10 cellular contexts compared by ENCODE assay signal in genomic region chr17:56699186-56699895, GRCh38.
DNase-seq lines count a peak whose midpoint lies in the region; ATAC-seq and TF ChIP-seq lines count a peak whose summit lies in the region.
"Had no signal": no experiment of that assay in that cellular context is flagged by ENCODE, and none has a peak within 500 bp of the region (broad histone marks: within the 10 kb centered on the region; RNA-seq: fewer than 3 reads in every experiment).

No MANE protein-coding gene starts in this region.

- ATAC-seq in GM21447 (IDR thresholded peaks at IDR 0.05; ENCODE audit: unreplicated experiment) = no peak

- H3K9ac ChIP-seq in HUES48 (ENCODE audit: low read depth, low read length) = no peak overlapping the region

- 8 to 23% methylated on average over 18 of the region's 18 CpGs for WGBS in lower leg skin, 2 donors

- DNase-seq in 8988T (peak; percentile 74), cardiac fibroblast (ENCODE audit: low read depth in 2 of 2) (peak; percentile 79 to 97), lower leg skin (ENCODE audit: low spot score in 2 of 2) (peak; percentile 48 to 90), NCI-H2081 (lab: John Stamatoyannopoulos, UW) (no peak), NCI-H748 treated with DMSO at 0.1 percent for 48 hours (lab: John Stamatoyannopoulos, UW) (no peak), HUDEP-2 (lab: John Stamatoyannopoulos, UW; ENCODE audit: unreplicated experiment in 76 of 76) (no peak)
- DNase-seq: DND-41, NCI-H1930 had no signal

- H3K4me1 ChIP-seq in HUES48 (ENCODE audit: control insufficient read depth, insufficient read depth, low read length) = peaks cover 7% of the 10 kb centered on the region; the same call in 1 of the 2 replicates

- H3K9me3 ChIP-seq in HUES48 (ENCODE audit: control insufficient read depth, insufficient read depth, low read length) = no peaks in the 10 kb centered on the region

- H3K27ac ChIP-seq in HUES48 (ENCODE audit: low read depth, low read length) = peak overlapping the region; percentile 80

- H3K4me3 ChIP-seq in HUES48 (ENCODE audit: low read depth, low read length) (no peak overlapping the region), cardiac fibroblast (replicated peaks in 1 of 2; ENCODE audit: low read depth in 2 of 2, low read length in 2 of 2) (no peak overlapping the region), lower leg skin (ENCODE audit: low read depth, poor library complexity, severe bottlenecking) (no peak overlapping the region)

- TF ChIP-seq CTCF in cardiac fibroblast (IDR thresholded peaks at IDR 0.05; ENCODE audit: low read depth, low read length) (no peak), lower leg skin (IDR thresholded peaks at IDR 0.05) (no peak)

- no peak for TF ChIP-seq POLR2A in lower leg skin (IDR thresholded peaks at IDR 0.05)

- intact Hi-C loops in lower leg skin (cut with DNase I; ENCODE audit: low total_unique reads) = no loop called here

- H3K27me3 ChIP-seq in HUES48 (ENCODE audit: control insufficient read depth, insufficient read depth, low read length) = no peaks in the 10 kb centered on the region

- no peaks in the 10 kb centered on the region for H3K36me3 ChIP-seq in HUES48 (ENCODE audit: control insufficient read depth, insufficient read depth, low read length)

Comparison
In these comparisons a context has a peak if more than half of its experiments do, and no peak if none do; other contexts are left out.
1. DNase-seq: peak in 8988T (single experiment), cardiac fibroblast (2 of 2) and lower leg skin (2 of 2); none in NCI-H2081 (0 of 2), NCI-H748 treated with DMSO at 0.1 percent for 48 hours (single experiment) and HUDEP-2 (0 of 76).